ENCODE assay signal across 19 cellular contexts in the genomic region with DNA sequence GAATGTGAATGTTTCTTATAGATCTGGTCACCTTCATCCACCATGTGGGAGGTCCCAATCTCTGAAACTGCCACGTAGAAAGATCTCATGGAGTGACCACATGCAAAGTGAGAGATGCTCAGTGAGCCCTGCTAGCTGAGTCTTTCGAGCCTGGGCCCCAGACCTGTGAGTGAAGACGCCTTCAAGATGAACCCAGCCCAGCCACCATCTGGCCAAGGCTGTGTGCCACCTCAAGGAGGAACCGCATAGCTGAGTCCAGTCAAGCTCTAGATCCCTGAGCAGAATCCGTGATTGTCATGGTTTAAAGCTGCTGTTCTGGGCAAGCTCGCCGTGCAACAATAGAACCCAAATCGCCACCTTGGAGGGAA. TPM values are rescaled to one million over a fixed set of nuclear protein-coding genes. Genes with fewer than 3 reads are reported as not detected.
DNase-seq lines count a peak whose midpoint lies in the region; ATAC-seq lines count a peak whose summit lies in the region.
"Had no signal": no experiment of that assay in that cellular context is flagged by ENCODE, and none has a peak within 500 bp of the region (broad histone marks: within the 10 kb centered on the region; RNA-seq: fewer than 3 reads in every experiment).

No MANE protein-coding gene starts in this region.

- peak; percentile 26 for ATAC-seq in GM18868 (IDR thresholded peaks at IDR 0.05; ENCODE audit: unreplicated experiment)
- peak; percentile 35 for ATAC-seq in GM21381 (IDR thresholded peaks at IDR 0.05; ENCODE audit: unreplicated experiment)
- peak; percentile 34 for ATAC-seq in HG02981 (IDR thresholded peaks at IDR 0.05; ENCODE audit: unreplicated experiment)
- no peak for ATAC-seq in GM19455 (IDR thresholded peaks at IDR 0.05; ENCODE audit: unreplicated experiment)
- ATAC-seq in left lobe of liver, result no peak
- ATAC-seq: GM23338 had no signal

- no peak overlapping the region for H3K14ac ChIP-seq in neuronal stem cell (ENCODE audit: low read length)

- H2BK120ac ChIP-seq in neuronal stem cell (ENCODE audit: low read depth, low read length), result no peak overlapping the region

- H3K4me2 ChIP-seq in neuronal stem cell (ENCODE audit: insufficient read depth, low read length, poor library complexity, severe bottlenecking), result no peak overlapping the region
- H3K4me2 ChIP-seq: GM23338 had no signal

- H3K9me3 ChIP-seq in neuronal stem cell (replicated peaks in 1 of 2; ENCODE audit: control insufficient read depth in 2 of 2, insufficient read depth in 1 of 2, low read depth in 1 of 2, low read length in 2 of 2), result peaks cover 0 to 6% of the 10 kb centered on the region in 2 donors
- H3K9me3 ChIP-seq: sigmoid colon had no signal

- no peak overlapping the region for H2BK5ac ChIP-seq in neuronal stem cell (ENCODE audit: low read length)

- H4K91ac ChIP-seq in neuronal stem cell (ENCODE audit: low read depth, low read length, poor library complexity), result no peak overlapping the region

- peaks cover 0 to 2% of the 10 kb centered on the region in 2 donors for H3K36me3 ChIP-seq in neuronal stem cell (replicated peaks in 1 of 2; ENCODE audit: control insufficient read depth in 2 of 2, insufficient read depth in 2 of 2, low read length in 2 of 2)
- H3K36me3 ChIP-seq: sigmoid colon had no signal

- H3K27ac ChIP-seq in neuronal stem cell (replicated peaks; ENCODE audit: low read length), result no peak overlapping the region
- H3K27ac ChIP-seq: sigmoid colon, VCaP had no signal

- H2AK5ac ChIP-seq in neuronal stem cell (ENCODE audit: low read depth, low read length), result peak overlapping the region; percentile 8

- no peaks in the 10 kb centered on the region for H3K79me1 ChIP-seq in neuronal stem cell (ENCODE audit: low read depth, low read length)

- H3K23ac ChIP-seq in neuronal stem cell (ENCODE audit: low read depth, low read length, poor library complexity), result no peak overlapping the region

- peaks cover 0 to 3% of the 10 kb centered on the region in 2 donors for H3K4me1 ChIP-seq in neuronal stem cell (ENCODE audit: control insufficient read depth in 2 of 2, insufficient read depth in 1 of 2, low read depth in 1 of 2, low read length in 2 of 2)

- no peak overlapping the region for H2BK12ac ChIP-seq in neuronal stem cell (ENCODE audit: low read length)

- no peak overlapping the region for H4K8ac ChIP-seq in neuronal stem cell (ENCODE audit: low read depth, low read length)

- peaks cover 0 to 3% (median 0%) of the 10 kb centered on the region in 3 experiments for H3K27me3 ChIP-seq in neuronal stem cell (ENCODE audit: control insufficient read depth in 3 of 3, insufficient read depth in 3 of 3, low read depth in 1 of 3, low read length in 3 of 3)
- H3K27me3 ChIP-seq: sigmoid colon had no signal

- H3K4me3 ChIP-seq in neuronal stem cell (ENCODE audit: low read length in 2 of 2), result no peak overlapping the region
- H3K4me3 ChIP-seq: GM23338, lung, sigmoid colon had no signal

- no CpG with 5 or more reads among the region's 8 CpGs for WGBS in neuronal stem cell (ENCODE audit: extremely low coverage in 2 of 2, insufficient read length in 2 of 2, insufficient replicate concordance in 1 of 2), 2 donors

- no peak for DNase-seq in neuronal stem cell (ENCODE audit: low spot score)
- DNase-seq in left lobe of liver (ENCODE audit: low spot score), result no peak
- DNase-seq in MV-4-11 (lab: John Stamatoyannopoulos, UW), result no peak
- no peak for DNase-seq in pons (ENCODE audit: low spot score)
- DNase-seq: activated CD4-positive, alpha-beta T cell treated with anti-CD3 and anti-CD28 coated beads, Interleukin-2, amount 50 U/mL, for 4 hours; AML-193; COR-L47; NCI-H1417; NCI-H526 treated with DMSO at 0.1 percent for 48 hours; SIG-M5; sigmoid colon; stimulated activated CD4-positive, alpha-beta T cell treated with anti-CD3 and anti-CD28 coated beads, Interleukin-1b, Interleukin-23, amount 100 ng/mL, for 48 hours had no signal

- H3K18ac ChIP-seq in neuronal stem cell (ENCODE audit: low read length), result no peak overlapping the region

- H2AFZ ChIP-seq in neuronal stem cell (ENCODE audit: low read length), result no peak overlapping the region
- H2AFZ ChIP-seq: GM23338 had no signal

- H2BK15ac ChIP-seq in neuronal stem cell (ENCODE audit: low read length), result no peak overlapping the region

- H3K9ac ChIP-seq in neuronal stem cell (ENCODE audit: low read depth, low read length, poor library complexity), result no peak overlapping the region

- H3K4ac ChIP-seq in neuronal stem cell (ENCODE audit: low read length), result no peak overlapping the region

RNA-seq across cellular contexts. Expression of a gene that starts 20.2 kb away (rescaled TPM):
- polyA plus RNA-seq in neuronal stem cell (2013, experiment 1 of 2), result 42.1 TPM
- 42.3 TPM for polyA plus RNA-seq in neuronal stem cell (2013, experiment 2 of 2)
- total RNA-seq in left lobe of liver, result 93.4 TPM

Comparison
In these comparisons a context has a peak if more than half of its experiments do, and no peak if none do; other contexts are left out.
1. ATAC-seq: peak in GM18868 (single experiment), GM21381 (single experiment) and HG02981 (single experiment); none in GM19455 (single experiment) and left lobe of liver (single experiment).